1 cellular context compared by ENCODE assay signal in the genomic region with DNA sequence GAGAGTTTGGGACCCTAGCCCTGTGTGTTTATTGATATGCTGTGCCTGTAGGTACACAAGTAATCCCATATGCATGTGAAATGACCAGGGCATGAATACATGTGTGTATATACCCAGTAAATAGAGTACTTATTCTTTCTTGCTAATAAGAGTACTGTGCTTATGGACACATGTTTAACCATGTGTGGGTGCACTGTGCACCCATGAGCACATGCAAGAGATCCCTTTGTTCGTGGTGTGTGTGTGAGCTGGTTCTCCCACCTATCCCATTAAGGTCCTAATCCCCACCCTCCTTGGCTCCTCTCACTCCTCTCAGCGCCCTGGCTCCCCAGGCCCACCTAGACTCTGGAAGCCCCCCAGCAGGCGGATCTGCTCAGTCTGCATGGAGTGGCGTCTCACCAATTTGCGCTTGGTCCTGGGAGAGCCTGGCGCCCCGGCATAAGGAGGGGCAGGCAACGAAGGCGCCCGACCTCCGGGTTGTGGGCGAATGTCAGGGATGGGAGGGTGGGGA.
TF ChIP-seq lines count a peak whose summit lies in the region.

No MANE protein-coding gene starts in this region.

TF ChIP-seq in endothelial cell of umbilical vein, 7 proteins besides CTCF, POLR2A, EP300 and RAD21:
- TF ChIP-seq, protein P1, sequence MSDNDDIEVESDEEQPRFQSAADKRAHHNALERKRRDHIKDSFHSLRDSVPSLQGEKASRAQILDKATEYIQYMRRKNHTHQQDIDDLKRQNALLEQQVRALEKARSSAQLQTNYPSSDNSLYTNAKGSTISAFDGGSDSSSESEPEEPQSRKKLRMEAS (IDR thresholded peaks at IDR 0.05; ENCODE audit: insufficient read depth, insufficient read length) = no peak
- TF ChIP-seq GATA2 (IDR thresholded peaks at IDR 0.05; ENCODE audit: insufficient read depth, insufficient read length, low read depth, low read length) (no peak), MYC (IDR thresholded peaks at IDR 0.05; ENCODE audit: low read depth, low read length) (no peak), FOS (IDR thresholded peaks at IDR 0.05; ENCODE audit: borderline replicate concordance, insufficient read depth, low read length) (no peak), EZH2 (IDR thresholded peaks at IDR 0.05; ENCODE audit: borderline replicate concordance, low read depth, low read length, severe bottlenecking) (no peak), JUN (IDR thresholded peaks at IDR 0.05; ENCODE audit: borderline replicate concordance, insufficient read depth, insufficient read length, low read depth) (no peak), POLR2AphosphoS5 (IDR thresholded peaks at IDR 0.05; ENCODE audit: insufficient read depth, low read depth, low read length) (no peak)
TF ChIP-seq in endothelial cell of umbilical vein: peak in this region for 0.
